In genomic region chr12:43444940-43445564, GRCh38 we compare ENCODE assay signal across 8 cellular contexts.
DNase-seq lines count a peak whose midpoint lies in the region; ATAC-seq, FAIRE-seq and TF ChIP-seq lines count a peak whose summit lies in the region.

No MANE protein-coding gene starts in this region.

- BruUV-seq in IMR-90 (replicated peaks; lab: Mats Ljungman, UMichigan) (no TSS peak), K562 (replicated peaks; lab: Mats Ljungman, UMichigan) (no TSS peak)

- no CpG with 5 or more reads among the region's 3 CpGs for WGBS in IMR-90 (ENCODE audit: extremely low coverage in 2 of 2, insufficient read length in 1 of 2), 2 experiments
- WGBS in K562 (ENCODE audit: insufficient coverage, low coverage, missing lambda C conversion rate): 9% methylated on average over 3 of the region's 3 CpGs

- dilution Hi-C loops in IMR-90 (cut with HindIII; ENCODE audit: low sequenced_read_pairs, unreplicated experiment): no loop called here

- no peaks in the 10 kb centered on the region for H3K79me1 ChIP-seq in IMR-90 (ENCODE audit: low read depth in 1 of 2, low read length in 2 of 2)

- H2BK120ac ChIP-seq in IMR-90 (ENCODE audit: low read depth, low read length): no peak overlapping the region

- no peak overlapping the region for H3K27ac ChIP-seq in IMR-90 (ENCODE audit: insufficient read depth, low read length)
- no peak overlapping the region for H3K27ac ChIP-seq in SK-N-MC
- H3K27ac ChIP-seq in K562 (ENCODE audit: extremely low read depth, low read depth, low read length): no peak overlapping the region
- no peak overlapping the region for H3K27ac ChIP-seq in kidney (ENCODE audit: low read depth in 2 of 2, low read length in 2 of 2)

- FAIRE-seq in K562 (lab: Jason Lieb, UNC) (peak; percentile 48), kidney (lab: Jason Lieb, UNC) (peak; percentile 33)

- H3K4me2 ChIP-seq in IMR-90 (ENCODE audit: low read depth, low read length): no peak overlapping the region
- no peak overlapping the region for H3K4me2 ChIP-seq in K562 (ENCODE audit: insufficient read depth, low read length)

- no peak overlapping the region for H3K14ac ChIP-seq in IMR-90 (replicated peaks; ENCODE audit: low read depth, low read length)

- H2AK5ac ChIP-seq in IMR-90 (ENCODE audit: low read depth, low read length): no peak overlapping the region

- H4K20me1 ChIP-seq in IMR-90 (ENCODE audit: insufficient read depth, low read length): no peaks in the 10 kb centered on the region
- no peaks in the 10 kb centered on the region for H4K20me1 ChIP-seq in K562 (replicated peaks; ENCODE audit: control insufficient read depth, insufficient read depth, low read length)

- H3K9me1 ChIP-seq in IMR-90 (ENCODE audit: insufficient read depth, low read length): no peaks in the 10 kb centered on the region
- H3K9me1 ChIP-seq in K562 (ENCODE audit: control insufficient read depth, insufficient read depth, low read length): no peaks in the 10 kb centered on the region

- DNase-seq in D341Med (ENCODE audit: low spot score) (peak; percentile 40), IMR-90 (peak; percentile 59), SK-N-MC (ENCODE audit: low read depth, low spot score) (peak; percentile 52), K562 (ENCODE audit: extremely low read depth in 1 of 4, low spot score in 3 of 4) (peak; percentile 4 to 63 (median 26)), kidney (no peak), GOT3 (lab: John Stamatoyannopoulos, UW) (no peak)
- peak; percentile 2 to 18 (median 9) for DNase-seq in stimulated activated CD4-positive, alpha-beta T cell treated with anti-CD3 and anti-CD28 coated beads, TNF-alpha, amount 100 ng/mL, for 4 hours (ENCODE audit: low read depth in 3 of 3)

- peak; percentile 72 for ATAC-seq in GM19372 (IDR thresholded peaks at IDR 0.05; ENCODE audit: low read depth, unreplicated experiment)
- ATAC-seq in IMR-90 (ENCODE audit: low read depth): peak; percentile 48; the same call in 1 of the 2 replicates
- 0 out of 3 replicates have a peak, but pooled peaks have one; percentile 56 for ATAC-seq in K562

- H3K4me3 ChIP-seq in IMR-90 (ENCODE audit: insufficient read depth, low read depth, low read length): no peak overlapping the region
- no peak overlapping the region for H3K4me3 ChIP-seq in SK-N-MC
- no peak overlapping the region for H3K4me3 ChIP-seq in K562
- no peak overlapping the region for H3K4me3 ChIP-seq in kidney (ENCODE audit: low read length in 2 of 2)

- H3K9ac ChIP-seq in IMR-90 (ENCODE audit: low read depth, low read length) (no peak overlapping the region), SK-N-MC (ENCODE audit: insufficient read length) (no peak overlapping the region), K562 (ENCODE audit: insufficient read depth in 1 of 2, low read depth in 2 of 2, low read length in 2 of 2) (no peak overlapping the region), kidney (ENCODE audit: low read length in 2 of 2) (no peak overlapping the region)

- H3K56ac ChIP-seq in IMR-90 (ENCODE audit: extremely low read depth, insufficient read depth, low read length): no peak overlapping the region

- H3K18ac ChIP-seq in IMR-90 (ENCODE audit: low read depth, low read length): no peak overlapping the region

- H3K4me1 ChIP-seq in IMR-90 (ENCODE audit: control insufficient read depth, insufficient read depth, low read length) (no peaks in the 10 kb centered on the region), K562 (replicated peaks in 1 of 2; ENCODE audit: control insufficient read depth in 2 of 2, insufficient read depth in 2 of 2, low read length in 2 of 2) (no peaks in the 10 kb centered on the region), kidney (ENCODE audit: control insufficient read depth in 1 of 2, insufficient read depth in 1 of 2, low read depth in 1 of 2, low read length in 2 of 2) (no peaks in the 10 kb centered on the region)

- no peak overlapping the region for H4K91ac ChIP-seq in IMR-90 (ENCODE audit: insufficient read depth, low read depth, low read length)

- H2BK5ac ChIP-seq in IMR-90 (ENCODE audit: low read depth, low read length, poor library complexity, severe bottlenecking): no peak overlapping the region

- peak; percentile 51 for TF ChIP-seq RAD21 in IMR-90 (IDR thresholded peaks at IDR 0.05; ENCODE audit: low read length)
- TF ChIP-seq RAD21 in K562 (CRISPR knock-in tag; conservative IDR thresholded peaks at IDR 0.05 in 1 of 2, IDR thresholded peaks at IDR 0.05 in 1 of 2): peak; percentile 55 to 56

- H3K27me3 ChIP-seq in IMR-90 (ENCODE audit: control insufficient read depth, insufficient read depth, low read length) (no peaks in the 10 kb centered on the region), K562 (ENCODE audit: control insufficient read depth in 2 of 2, insufficient read depth in 2 of 2, low read length in 2 of 2) (no peaks in the 10 kb centered on the region)

- no peaks in the 10 kb centered on the region for H3K79me2 ChIP-seq in K562 (ENCODE audit: control insufficient read depth, insufficient read depth, low read length)

- no peak overlapping the region for H4K8ac ChIP-seq in IMR-90 (ENCODE audit: low read depth in 2 of 2, low read length in 2 of 2)

- intact Hi-C loops in IMR-90 (cut with micrococcal nuclease): loop anchor here (1.0 to 5.0 kb wide), 2 partner anchors 287 to 437 kb away; no protein-coding TSS in a partner anchor
- intact Hi-C loops in K562 (cut with micrococcal nuclease): loop anchor here (5.0 to 10.0 kb wide), 2 partner anchors 290 to 437 kb away; no protein-coding TSS in a partner anchor
- intact Hi-C loops in kidney (cut with DNase I): no loop called here

- TF ChIP-seq POLR2A in IMR-90 (IDR thresholded peaks at IDR 0.05; ENCODE audit: low read depth, low read length) (no peak), K562 (conservative IDR thresholded peaks at IDR 0.05) (no peak)

- H3K36me3 ChIP-seq in IMR-90 (ENCODE audit: control insufficient read depth, insufficient read depth, low read length): no peaks in the 10 kb centered on the region
- H3K36me3 ChIP-seq in SK-N-MC (ENCODE audit: insufficient read depth, low read length): no peaks in the 10 kb centered on the region
- H3K36me3 ChIP-seq in K562 (ENCODE audit: control insufficient read depth, insufficient read depth, low read length): no peaks in the 10 kb centered on the region
- no peaks in the 10 kb centered on the region for H3K36me3 ChIP-seq in kidney (ENCODE audit: control insufficient read depth in 1 of 2, insufficient read depth in 2 of 2, low read length in 2 of 2)

- TF ChIP-seq EP300 in K562 (IDR thresholded peaks at IDR 0.05; ENCODE audit: low read length): no peak

- POLR2A ChIA-PET in IMR-90 (lab: Charles Lee; ENCODE audit: unreplicated experiment) (no interaction called here), K562 (lab: Yijun Ruan, JAX) (no interaction called here)

- TF ChIP-seq CTCF in IMR-90 (conservative IDR thresholded peaks at IDR 0.05; ENCODE audit: low read depth, low read length): peak; percentile 64
- peak; percentile 30 to 54 (median 46); a peak in 5 of 6 replicates for TF ChIP-seq CTCF in K562 (IDR thresholded peaks at IDR 0.05 in 2 of 3, conservative IDR thresholded peaks at IDR 0.05 in 1 of 3; ENCODE audit: insufficient read depth in 2 of 3, low read depth in 1 of 3, low read length in 3 of 3)
- peak; percentile 68 for TF ChIP-seq CTCF in kidney (IDR thresholded peaks at IDR 0.05; ENCODE audit: borderline replicate concordance, extremely low read depth, insufficient read depth)

- no peak overlapping the region for H2BK20ac ChIP-seq in IMR-90 (ENCODE audit: low read depth, low read length)

- CTCF ChIA-PET in IMR-90 (lab: Yijun Ruan, JAX) (interaction anchor here (0.8 to 2.0 kb wide), 5 partner anchors 13 to 93 kb away, joined by 4 to 8 read pairs (median 6); no protein-coding TSS in a partner anchor), K562 (lab: Yijun Ruan, JAX; ENCODE audit: low intra/inter-chr PET ratio) (no interaction called here)

- no peak overlapping the region for H2BK15ac ChIP-seq in IMR-90 (ENCODE audit: low read depth, low read length)

- no peak overlapping the region for H3K4ac ChIP-seq in IMR-90 (ENCODE audit: low read depth, low read length)

- H4K5ac ChIP-seq in IMR-90 (ENCODE audit: low read depth, low read length): no peak overlapping the region

- in situ Hi-C loops in IMR-90 (cut with MboI; ENCODE audit: low sequenced_read_pairs) (no loop called here), K562 (cut with MboI) (no loop called here)

- H2AFZ ChIP-seq in IMR-90 (replicated peaks; ENCODE audit: low read length, poor library complexity) (no peak overlapping the region), K562 (ENCODE audit: low read depth, low read length) (no peak overlapping the region)

- H2AK9ac ChIP-seq in IMR-90 (replicated peaks; ENCODE audit: low read depth, low read length, poor library complexity): no peak overlapping the region

- H3K9me3 ChIP-seq in IMR-90 (ENCODE audit: control insufficient read depth, insufficient read depth, low read length) (no peaks in the 10 kb centered on the region), SK-N-MC (ENCODE audit: low read depth, low read length) (no peaks in the 10 kb centered on the region), K562 (replicated peaks; ENCODE audit: control insufficient read depth, insufficient read depth, low read depth, low read length) (no peaks in the 10 kb centered on the region), kidney (ENCODE audit: control insufficient read depth in 1 of 2, low read length in 2 of 2) (no peaks in the 10 kb centered on the region)

- H3K23ac ChIP-seq in IMR-90 (ENCODE audit: low read depth, low read length): no peak overlapping the region

TF ChIP-seq in IMR-90, 13 proteins besides CTCF, POLR2A, EP300 and RAD21:
- no peak for TF ChIP-seq NFE2L2 (IDR thresholded peaks at IDR 0.05; ENCODE audit: low read depth, low read length)
- peak; percentile 52 for TF ChIP-seq SMC3 (IDR thresholded peaks at IDR 0.05; ENCODE audit: low read depth, low read length)

TF ChIP-seq in K562, 482 proteins besides CTCF, POLR2A, EP300 and RAD21 (continues in another document):
- TF ChIP-seq HES1 (IDR thresholded peaks at IDR 0.05; ENCODE audit: low read depth): no peak
- TF ChIP-seq ARNT (IDR thresholded peaks at IDR 0.05): no peak

Comparison
In these comparisons a context has a peak if more than half of its experiments do, and no peak if none do; other contexts are left out.
1. DNase-seq: peak in D341Med (single experiment), IMR-90 (single experiment), SK-N-MC (single experiment), K562 (4 of 4) and stimulated activated CD4-positive, alpha-beta T cell treated with anti-CD3 and anti-CD28 coated beads, TNF-alpha, amount 100 ng/mL, for 4 hours (3 of 3); none in kidney (single experiment) and GOT3 (single experiment).
2. Peak in every context shown above with its lines, with median percentiles within 50 percentile points of each other: ATAC-seq and CTCF ChIP-seq.